1 cellular context compared by ENCODE assay signal in genomic region chr10:71221586-71222202, GRCh38.
A peak's percentile ranks its signal among the peaks of the same experiment; 100 is the strongest.
TF ChIP-seq lines count a peak whose summit lies in the region.

No MANE protein-coding gene starts in this region.

TF ChIP-seq in IMR-90, 13 proteins besides CTCF, POLR2A, EP300 and RAD21:
- TF ChIP-seq SMC3 (IDR thresholded peaks at IDR 0.05; ENCODE audit: low read depth, low read length) (no peak), CEBPB (IDR thresholded peaks at IDR 0.05; ENCODE audit: low read depth, low read length) (peak; percentile 80)
